11 cellular contexts compared by ENCODE assay signal in genomic region chr20:3168079-3168828, GRCh38. TPM values are rescaled to one million over a fixed set of nuclear protein-coding genes. Genes with fewer than 3 reads are reported as not detected.
DNase-seq lines count a peak whose midpoint lies in the region; ATAC-seq and TF ChIP-seq lines count a peak whose summit lies in the region.
"Had no signal": no experiment of that assay in that cellular context is flagged by ENCODE, and none has a peak within 500 bp of the region (broad histone marks: within the 10 kb centered on the region; RNA-seq: fewer than 3 reads in every experiment).

No MANE protein-coding gene starts in this region.

- H3K36me3 ChIP-seq in heart right ventricle = no peaks in the 10 kb centered on the region

- WGBS in heart right ventricle, 2 donors = 40 to 47% methylated on average over 35 to 39 of the region's 39 CpGs

- H3K27ac ChIP-seq in heart right ventricle = peak overlapping the region in 1 of 10 donors; percentile 39

- intact Hi-C loops in heart right ventricle (cut with DNase I) = no loop called here

- in situ Hi-C loops in GM13976 (cut with MboI; ENCODE audit: low sequenced_read_pairs, unreplicated experiment) = no loop called here

- no peaks in the 10 kb centered on the region for H3K36me3 Mint-ChIP-seq in neural crest cell (ENCODE audit: low read depth)

- peaks cover 26% of the 10 kb centered on the region for H3K27me3 Mint-ChIP-seq in neural crest cell (ENCODE audit: low read depth)

- H3K9me3 Mint-ChIP-seq in neural crest cell = no peaks in the 10 kb centered on the region

- peak in 4 of 8 donors; percentile 28 to 38 (median 32) for ATAC-seq in heart right ventricle
- ATAC-seq in GM18861 (IDR thresholded peaks at IDR 0.05; ENCODE audit: unreplicated experiment) = no peak
- ATAC-seq in HG02610 (IDR thresholded peaks at IDR 0.05; ENCODE audit: unreplicated experiment) = no peak

- peak overlapping the region in 9 of 10 donors; percentile 14 to 45 (median 25) for H3K4me3 ChIP-seq in heart right ventricle

- TF ChIP-seq CTCF in GM13976 (IDR thresholded peaks at IDR 0.05; ENCODE audit: borderline replicate concordance, control extremely low read depth, extremely low read depth, insufficient read depth, missing control alignments) (no peak), heart right ventricle (IDR thresholded peaks at IDR 0.05) (peak in 2 of 9 donors; percentile 18 to 23), neural crest cell (conservative IDR thresholded peaks at IDR 0.05) (no peak)

- DNase-seq in GM13976 (ENCODE audit: low spot score) (peak; percentile 27), NCI-H2107 (lab: John Stamatoyannopoulos, UW) (peak; percentile 51), heart right ventricle (peak in 1 of 2 donors; percentile 52), neural crest cell (ENCODE audit: low read depth, low spot score) (no peak), HCEC 1CT (no peak), superior temporal gyrus (ENCODE audit: extremely low spot score) (no peak)
- DNase-seq: activated CD4-positive, CD25-positive, alpha-beta regulatory T cell; foreskin melanocyte; NCI-H524 treated with DMSO at 0.1 percent for 48 hours had no signal

- H3K4me3 Mint-ChIP-seq in neural crest cell = peak overlapping the region; percentile 76

- peaks cover 6 to 27% (median 19%) of the 10 kb centered on the region in 9 donors for H3K4me1 ChIP-seq in heart right ventricle

- H3K27me3 ChIP-seq in heart right ventricle = peaks cover 0 to 43% (median 0%) of the 10 kb centered on the region in 7 donors

- H3K27ac Mint-ChIP-seq in neural crest cell (ENCODE audit: unreplicated experiment) = no peak overlapping the region

- H3K4me1 Mint-ChIP-seq in neural crest cell = peaks cover 9% of the 10 kb centered on the region

- no peaks in the 10 kb centered on the region for H3K9me3 ChIP-seq in heart right ventricle

RNA-seq across cellular contexts. Expression of gene LZTS3, which starts 5.1 kb away (rescaled TPM):
- total RNA-seq in heart right ventricle = 10 to 100 TPM in 4 of 10 donors, 1 to 10 TPM in 6; 7.1 to 27.0 (median 9.7) TPM
- 1 to 10 TPM; 7.9 to 9.1 TPM for polyA plus RNA-seq in heart right ventricle
- total RNA-seq in neural crest cell = 10.8 and 11.0 TPM in 2 replicates

RNA-seq across cellular contexts. Expression of gene FASTKD5, which starts 8.6 kb away (rescaled TPM):
- total RNA-seq in heart right ventricle (10 to 100 TPM; 22.1 to 32.4 (median 27.9) TPM), neural crest cell (17.1 and 18.8 TPM in 2 replicates)
- 10 to 100 TPM in 1 of 2 donors, 1 to 10 TPM in 1; 7.5 to 22.7 TPM for polyA plus RNA-seq in heart right ventricle

RNA-seq across cellular contexts. Expression of gene UBOX5, which starts 8.6 kb away (rescaled TPM):
- total RNA-seq in heart right ventricle (1 to 10 TPM; 3.0 to 5.9 (median 4.0) TPM), neural crest cell (8.3 and 9.8 TPM in 2 replicates)
- 1 to 10 TPM; 2.1 to 3.3 TPM for polyA plus RNA-seq in heart right ventricle

RNA-seq across cellular contexts. Expression of gene DDRGK1, which starts 36.2 kb away (rescaled TPM):
- total RNA-seq in heart right ventricle = 10 to 100 TPM; 25.2 to 48.4 (median 29.4) TPM
- 10 to 100 TPM; 31.0 to 77.1 TPM for polyA plus RNA-seq in heart right ventricle
- total RNA-seq in neural crest cell = 56.6 and 57.2 TPM in 2 replicates

RNA-seq across cellular contexts. Expression of gene ITPA, which starts 41.0 kb away (rescaled TPM):
- total RNA-seq in heart right ventricle (10 to 100 TPM; 15.8 to 26.3 (median 21.5) TPM), neural crest cell (58.7 and 67.0 TPM in 2 replicates)
- 10 to 100 TPM; 51.1 to 53.6 TPM for polyA plus RNA-seq in heart right ventricle

Comparison
In these comparisons a context has a peak if more than half of its experiments do, and no peak if none do; other contexts are left out.
1. DNase-seq: peak in GM13976 (single experiment) and NCI-H2107 (single experiment); none in neural crest cell (single experiment), HCEC 1CT (single experiment) and superior temporal gyrus (single experiment).